Comparison of ENCODE assay signal across 1 cellular context in the genomic region with DNA sequence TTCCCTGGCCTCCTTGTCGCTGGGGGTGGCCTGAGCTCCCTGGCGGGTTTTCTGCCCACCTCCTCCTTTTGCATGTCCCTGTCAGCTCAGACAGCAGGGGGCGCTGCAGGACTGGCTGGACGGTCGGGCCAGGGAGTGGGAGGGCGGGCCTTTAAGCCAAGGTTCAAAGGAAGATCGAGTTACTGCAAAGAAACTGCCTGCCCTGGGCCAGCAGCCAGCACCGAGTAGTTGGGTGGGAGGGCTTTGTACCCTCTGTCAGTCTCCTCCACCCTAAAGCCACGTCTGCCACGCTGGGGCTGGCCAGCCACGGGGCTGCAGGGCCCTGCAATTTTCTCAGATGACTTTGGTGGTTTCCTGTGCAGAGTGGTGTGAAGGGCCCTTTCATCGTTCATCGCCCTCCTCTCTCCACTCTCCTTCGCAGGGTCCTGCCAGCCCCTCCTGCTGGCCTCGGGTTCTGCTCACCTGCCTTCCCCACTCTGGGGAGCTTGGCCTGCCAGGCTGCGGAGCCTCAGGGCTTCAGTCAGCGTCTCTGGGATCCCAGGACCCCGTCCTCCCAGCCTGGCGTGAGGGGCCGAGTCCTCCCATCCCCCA.
TF ChIP-seq lines count a peak whose summit lies in the region.

No MANE protein-coding gene starts in this region.

TF ChIP-seq in GM12878, 131 proteins besides CTCF, POLR2A, EP300 and RAD21:
- TF ChIP-seq IKZF2 (IDR thresholded peaks at IDR 0.05) (no peak), EGR1 (IDR thresholded peaks at IDR 0.05; ENCODE audit: borderline replicate concordance in 1 of 2, low read depth in 2 of 2, low read length in 2 of 2) (peak in 1 of 2 experiments; percentile 33; a peak in 1 of 3 replicates), CHD2 (IDR thresholded peaks at IDR 0.05; ENCODE audit: borderline replicate concordance, low read depth, low read length) (0 out of 2 replicates have a peak, but pooled peaks have one; percentile 29), MYB (IDR thresholded peaks at IDR 0.05; ENCODE audit: borderline replicate concordance, low read depth, low read length) (no peak), SMC3 (IDR thresholded peaks at IDR 0.05; ENCODE audit: borderline replicate concordance, low read length) (peak; percentile 99), HCFC1 (IDR thresholded peaks at IDR 0.05; ENCODE audit: low read length) (0 out of 2 replicates have a peak, but pooled peaks have one; percentile 15), IRF4 (IDR thresholded peaks at IDR 0.05; ENCODE audit: low read depth, low read length) (0 out of 2 replicates have a peak, but pooled peaks have one; percentile 31), ESRRA (IDR thresholded peaks at IDR 0.05; ENCODE audit: low read length) (no peak), YY1 (IDR thresholded peaks at IDR 0.05; ENCODE audit: low read depth, low read length) (peak; percentile 84), POU2F2 (IDR thresholded peaks at IDR 0.05; ENCODE audit: borderline replicate concordance, low read depth, low read length) (peak; percentile 74; the same call in 1 of the 3 replicates), BHLHE40 (IDR thresholded peaks at IDR 0.05; ENCODE audit: borderline replicate concordance in 1 of 2, low read depth in 2 of 2, low read length in 1 of 2) (0 out of 4 replicates have a peak, but pooled peaks of 1 of the 2 experiments have one; percentile 17), ZBED1 (IDR thresholded peaks at IDR 0.05; ENCODE audit: borderline replicate concordance) (no peak), DPF2 (IDR thresholded peaks at IDR 0.05) (no peak; the same call in 1 of the 2 replicates), RB1 (IDR thresholded peaks at IDR 0.05; ENCODE audit: borderline replicate concordance) (0 out of 2 replicates have a peak, but pooled peaks have one; percentile 31), PAX5 (IDR thresholded peaks at IDR 0.05; ENCODE audit: borderline replicate concordance, low read depth, low read length) (no peak), IKZF1 (conservative IDR thresholded peaks at IDR 0.05) (peak; percentile 10; the same call in 1 of the 2 replicates), SMARCA5 (IDR thresholded peaks at IDR 0.05) (peak; percentile 49; the same call in 1 of the 2 replicates)
- TF ChIP-seq, protein P1, sequence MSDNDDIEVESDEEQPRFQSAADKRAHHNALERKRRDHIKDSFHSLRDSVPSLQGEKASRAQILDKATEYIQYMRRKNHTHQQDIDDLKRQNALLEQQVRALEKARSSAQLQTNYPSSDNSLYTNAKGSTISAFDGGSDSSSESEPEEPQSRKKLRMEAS (IDR thresholded peaks at IDR 0.05; ENCODE audit: low read depth, low read length): no peak
